ENCODE assay signal across 8 cellular contexts in genomic region chr15:100671858-100672543, GRCh38.
A peak's percentile ranks its signal among the peaks of the same experiment; 100 is the strongest.
DNase-seq lines count a peak whose midpoint lies in the region; ATAC-seq and TF ChIP-seq lines count a peak whose summit lies in the region.

No MANE protein-coding gene starts in this region.

- H3K9ac ChIP-seq in mesenchymal stem cell (ENCODE audit: low read length): peak overlapping the region; percentile 75

- no peak overlapping the region for H2AK5ac ChIP-seq in mesenchymal stem cell (ENCODE audit: low read length, severe bottlenecking)

- H3K79me1 ChIP-seq in mesenchymal stem cell (replicated peaks; ENCODE audit: low read length, poor library complexity, severe bottlenecking): no peaks in the 10 kb centered on the region

- H3K9me3 Mint-ChIP-seq in Calu3 (ENCODE audit: low read depth, unreplicated experiment): no peaks in the 10 kb centered on the region

- H3K4me3 ChIP-seq in breast epithelium: no peak overlapping the region
- peak overlapping the region in 1 of 2 experiments; percentile 20 for H3K4me3 ChIP-seq in mesenchymal stem cell (ENCODE audit: insufficient read depth in 1 of 2, low read depth in 1 of 2, low read length in 2 of 2)

- WGBS in mesenchymal stem cell: 60% methylated on average over 11 of the region's 13 CpGs

- H3K27ac ChIP-seq in breast epithelium: no peak overlapping the region
- H3K27ac ChIP-seq in mesenchymal stem cell (ENCODE audit: low read length, poor library complexity, severe bottlenecking): no peak overlapping the region

- H3K4me1 Mint-ChIP-seq in Calu3 (ENCODE audit: low read depth, unreplicated experiment): peaks cover 32% of the 10 kb centered on the region

- H3K4ac ChIP-seq in mesenchymal stem cell (ENCODE audit: low read depth in 1 of 2, low read length in 2 of 2): no peak overlapping the region

- H3K4me1 ChIP-seq in breast epithelium: no peaks in the 10 kb centered on the region
- no peaks in the 10 kb centered on the region for H3K4me1 ChIP-seq in mesenchymal stem cell (ENCODE audit: control insufficient read depth, insufficient read depth, low read depth, low read length)

- intact Hi-C loops in Calu3 (cut with micrococcal nuclease; ENCODE audit: unreplicated experiment): loop anchor here (1.0 to 2.0 kb wide), 4 partner anchors 41 to 201 kb away; no protein-coding TSS in a partner anchor
- intact Hi-C loops in breast epithelium (cut with DNase I; ENCODE audit: low total_unique reads): no loop called here

- no peak overlapping the region for H2BK15ac ChIP-seq in mesenchymal stem cell (ENCODE audit: low read depth, poor library complexity, severe bottlenecking)

- no peaks in the 10 kb centered on the region for H3K27me3 ChIP-seq in breast epithelium
- peaks cover 0 to 4% of the 10 kb centered on the region in 2 experiments for H3K27me3 ChIP-seq in mesenchymal stem cell (ENCODE audit: control insufficient read depth in 1 of 2, insufficient read depth in 1 of 2, low read length in 2 of 2)

- peak overlapping the region; percentile 16 for H3K4me3 Mint-ChIP-seq in Calu3 (ENCODE audit: low read depth, unreplicated experiment)

- CTCF ChIA-PET in Calu3 (lab: Charles Lee): interaction anchor here (0.6 to 2.3 kb wide), 9 partner anchors 31 to 341 kb away, joined by 3 to 28 read pairs (median 4); no protein-coding TSS in a partner anchor

- H3K9me3 ChIP-seq in breast epithelium (no peaks in the 10 kb centered on the region), mesenchymal stem cell (ENCODE audit: control insufficient read depth, low read length) (no peaks in the 10 kb centered on the region)

- peak overlapping the region in 1 of 2 experiments; percentile 9 for H2BK12ac ChIP-seq in mesenchymal stem cell (ENCODE audit: low read length in 2 of 2)

- DNase-seq in Calu3 (peak; percentile 78), LoVo (ENCODE audit: low spot score) (peak; percentile 19), breast epithelium (ENCODE audit: low spot score in 2 of 2) (no peak), mesenchymal stem cell (peak; percentile 70), germinal center (ENCODE audit: low spot score) (no peak), NCI-H1436 treated with DMSO at 0.1 percent for 48 hours (lab: John Stamatoyannopoulos, UW) (no peak)
- no peak for DNase-seq in activated CD4-positive, alpha-beta T cell treated with anti-CD3 and anti-CD28 coated beads, Interleukin-2, amount 50 U/mL, for 1 hour

- TF ChIP-seq POLR2A in breast epithelium (IDR thresholded peaks at IDR 0.05): no peak

- peaks cover 4% of the 10 kb centered on the region for H3K36me3 Mint-ChIP-seq in Calu3 (ENCODE audit: insufficient read depth, unreplicated experiment)

- peak overlapping the region; percentile 86 for H3K27ac Mint-ChIP-seq in Calu3 (ENCODE audit: unreplicated experiment)

- no peak overlapping the region for H3K18ac ChIP-seq in mesenchymal stem cell (ENCODE audit: low read depth in 1 of 2, low read length in 2 of 2)

- H3K23ac ChIP-seq in mesenchymal stem cell (ENCODE audit: low read length in 2 of 2): no peak overlapping the region

- H2AFZ ChIP-seq in mesenchymal stem cell (ENCODE audit: low read depth, low read length): no peak overlapping the region

- no peak overlapping the region for H3K14ac ChIP-seq in mesenchymal stem cell (ENCODE audit: low read length in 2 of 2)

- no peak overlapping the region for H4K8ac ChIP-seq in mesenchymal stem cell (ENCODE audit: low read length)

- no peak overlapping the region for H4K91ac ChIP-seq in mesenchymal stem cell (ENCODE audit: low read length)

- BruUV-seq in Calu3 (replicated peaks; lab: Mats Ljungman, UMichigan): no TSS peak

- H3K27me3 Mint-ChIP-seq in Calu3 (ENCODE audit: unreplicated experiment): no peaks in the 10 kb centered on the region

- no peak overlapping the region for H3K4me2 ChIP-seq in mesenchymal stem cell (ENCODE audit: low read length, poor library complexity, severe bottlenecking)

- peak; percentile 81 for TF ChIP-seq CTCF in Calu3 (IDR thresholded peaks at IDR 0.05; ENCODE audit: unreplicated experiment)
- TF ChIP-seq CTCF in breast epithelium (IDR thresholded peaks at IDR 0.05): peak; percentile 18 to 44 (median 43)

- no peak overlapping the region for H2BK5ac ChIP-seq in mesenchymal stem cell (ENCODE audit: low read depth, low read length, poor library complexity, severe bottlenecking)

- ATAC-seq in HG03378 (IDR thresholded peaks at IDR 0.05; ENCODE audit: unreplicated experiment): no peak

- H2BK120ac ChIP-seq in mesenchymal stem cell (ENCODE audit: low read depth, low read length): no peak overlapping the region

- H3K36me3 ChIP-seq in breast epithelium (no peaks in the 10 kb centered on the region), mesenchymal stem cell (ENCODE audit: control insufficient read depth in 1 of 2, insufficient read depth in 2 of 2, low read depth in 1 of 2, low read length in 2 of 2) (peaks cover 0 to 3% of the 10 kb centered on the region in 2 experiments)

Comparison
In these comparisons a context has a peak if more than half of its experiments do, and no peak if none do; other contexts are left out.
1. DNase-seq: peak in Calu3 (single experiment), LoVo (single experiment) and mesenchymal stem cell (single experiment); none in breast epithelium (0 of 2), germinal center (single experiment), activated CD4-positive, alpha-beta T cell treated with anti-CD3 and anti-CD28 coated beads, Interleukin-2, amount 50 U/mL, for 1 hour (single experiment) and NCI-H1436 treated with DMSO at 0.1 percent for 48 hours (single experiment).